Comparison of ENCODE assay signal across 16 cellular contexts in genomic region chr5:151670074-151670686, GRCh38. TPM values are rescaled to one million over a fixed set of nuclear protein-coding genes. Genes with fewer than 3 reads are reported as not detected.
DNase-seq lines count a peak whose midpoint lies in the region; ATAC-seq and TF ChIP-seq lines count a peak whose summit lies in the region.
"Had no signal": no experiment of that assay in that cellular context is flagged by ENCODE, and none has a peak within 500 bp of the region (broad histone marks: within the 10 kb centered on the region; RNA-seq: fewer than 3 reads in every experiment).

No MANE protein-coding gene starts in this region.

- ATAC-seq in thoracic aorta (ENCODE audit: insufficient number of reproducible peaks, low FRiP score, low read depth) (no peak), HG02852 (IDR thresholded peaks at IDR 0.05; ENCODE audit: unreplicated experiment) (no peak), HG03354 (IDR thresholded peaks at IDR 0.05; ENCODE audit: poor library complexity, severe bottlenecking, unreplicated experiment) (no peak)
- ATAC-seq: PC-3 had no signal

- TF ChIP-seq CTCF in SK-N-SH (IDR thresholded peaks at IDR 0.05) (no peak), fibroblast of villous mesenchyme (IDR thresholded peaks at IDR 0.05; ENCODE audit: insufficient read depth, low read depth, low read length) (no peak), thoracic aorta (IDR thresholded peaks at IDR 0.05) (no peak)

- H3K9me3 ChIP-seq in SK-N-SH: no peaks in the 10 kb centered on the region
- H3K9me3 ChIP-seq in muscle layer of duodenum (ENCODE audit: control insufficient read depth in 1 of 2, low read length in 2 of 2): no peaks in the 10 kb centered on the region
- no peaks in the 10 kb centered on the region for H3K9me3 ChIP-seq in thoracic aorta

- no peak overlapping the region for H3K9ac ChIP-seq in SK-N-SH

- WGBS in SK-N-SH (ENCODE audit: low lambda C conversion rate): 80% methylated on average over 4 of the region's 4 CpGs

- peak overlapping the region; percentile 67 to 97 for H3K27ac ChIP-seq in SK-N-SH (ENCODE audit: low read depth in 2 of 2, low read length in 1 of 2)
- peak overlapping the region; percentile 68 for H3K27ac ChIP-seq in muscle layer of duodenum (ENCODE audit: low read length)
- peak overlapping the region; percentile 95 to 98 for H3K27ac ChIP-seq in thoracic aorta
- H3K27ac ChIP-seq: HL-60 had no signal

- peaks cover 63% of the 10 kb centered on the region for H3K79me2 ChIP-seq in SK-N-SH (ENCODE audit: insufficient read depth)

- CTCF ChIA-PET in SK-N-SH (lab: Yijun Ruan, JAX): interaction anchor here (0.7 to 18.7 kb wide), 6 partner anchors 11 to 69 kb away, joined by 4 to 247 read pairs (median 5); no protein-coding TSS in a partner anchor

- peak; percentile 53 for DNase-seq in SK-N-SH
- DNase-seq in fibroblast of villous mesenchyme (ENCODE audit: low read depth): peak; percentile 99
- DNase-seq in thoracic aorta (ENCODE audit: low spot score): no peak
- DNase-seq in HCEC 1CT: no peak
- no peak for DNase-seq in OCI-M2 (lab: John Stamatoyannopoulos, UW; ENCODE audit: unreplicated experiment)
- DNase-seq: activated CD4-positive, alpha-beta memory T cell treated with anti-CD3 and anti-CD28 coated beads for 36 hours; activated naive CD4-positive, alpha-beta T cell treated with anti-CD3 and anti-CD28 coated beads for 36 hours; CD4-positive, CD25-positive, alpha-beta regulatory T cell; dorsolateral prefrontal cortex; GF-D8; PC-3; T-helper 2 cell had no signal

- TF ChIP-seq EP300 in SK-N-SH (IDR thresholded peaks at IDR 0.05; ENCODE audit: borderline replicate concordance in 1 of 2, low read depth in 1 of 2, low read length in 1 of 2): peak in 1 of 2 experiments; percentile 78; a peak in 2 of 4 replicates

- H3K4me1 ChIP-seq in SK-N-SH (ENCODE audit: control insufficient read depth in 1 of 2, insufficient read depth in 2 of 2, low read depth in 1 of 2, low read length in 1 of 2) (peaks cover 39 to 50% of the 10 kb centered on the region in 2 experiments), muscle layer of duodenum (ENCODE audit: control insufficient read depth in 1 of 2, insufficient read depth in 2 of 2, low read length in 2 of 2) (peaks cover 18 to 64% of the 10 kb centered on the region in 2 donors), thoracic aorta (ENCODE audit: control insufficient read depth in 1 of 2, low read depth in 2 of 2) (peaks cover 64 to 100% of the 10 kb centered on the region in 2 donors)

- peaks cover 82 to 85% of the 10 kb centered on the region in 2 experiments for H3K36me3 ChIP-seq in SK-N-SH (replicated peaks in 1 of 2; ENCODE audit: control insufficient read depth in 1 of 2, insufficient read depth in 2 of 2, low read length in 1 of 2)
- H3K36me3 ChIP-seq in muscle layer of duodenum (ENCODE audit: control insufficient read depth in 1 of 2, insufficient read depth in 2 of 2, low read length in 2 of 2): peaks cover 39 to 74% of the 10 kb centered on the region in 2 donors
- peaks cover 86% of the 10 kb centered on the region for H3K36me3 ChIP-seq in thoracic aorta

- peaks cover 58% of the 10 kb centered on the region for H4K20me1 ChIP-seq in SK-N-SH (ENCODE audit: insufficient read depth)

- H3K4me3 ChIP-seq in SK-N-SH (ENCODE audit: low read depth in 2 of 2, low read length in 1 of 2) (no peak overlapping the region), fibroblast of villous mesenchyme (ENCODE audit: low read depth, low read length) (no peak overlapping the region), muscle layer of duodenum (ENCODE audit: low read depth in 1 of 2, low read length in 2 of 2) (no peak overlapping the region), thoracic aorta (no peak overlapping the region)
- H3K4me3 ChIP-seq: dorsolateral prefrontal cortex had no signal

- no peak overlapping the region; the same call in 1 of the 2 replicates for H3K4me2 ChIP-seq in SK-N-SH

- no peak overlapping the region for H2AFZ ChIP-seq in SK-N-SH (ENCODE audit: low read depth)

- H3F3A ChIP-seq in SK-N-SH (replicated peaks; ENCODE audit: insufficient read depth): peaks cover 77% of the 10 kb centered on the region

- POLR2A ChIA-PET in SK-N-SH (lab: Yijun Ruan, JAX): interaction anchor here (0.7 kb wide), 1 partner anchor 598 kb away, joined by 3 read pairs; no protein-coding TSS in a partner anchor

- TF ChIP-seq RAD21 in SK-N-SH (IDR thresholded peaks at IDR 0.05; ENCODE audit: low read length): no peak

- no peaks in the 10 kb centered on the region for H3K27me3 ChIP-seq in SK-N-SH (ENCODE audit: insufficient read depth)
- no peaks in the 10 kb centered on the region for H3K27me3 ChIP-seq in muscle layer of duodenum (ENCODE audit: low read depth, low read length)
- H3K27me3 ChIP-seq in thoracic aorta (replicated peaks; ENCODE audit: insufficient read depth): no peaks in the 10 kb centered on the region
- H3K27me3 ChIP-seq: dorsolateral prefrontal cortex had no signal

- H3K9me2 ChIP-seq in SK-N-SH: no peaks in the 10 kb centered on the region

TF ChIP-seq in SK-N-SH, 30 proteins besides CTCF, POLR2A, EP300 and RAD21 (continues in another document):
- TF ChIP-seq POLR2AphosphoS5 (IDR thresholded peaks at IDR 0.05; ENCODE audit: low read depth, low read length): no peak
- TF ChIP-seq SMC3 (IDR thresholded peaks at IDR 0.05; ENCODE audit: low read depth, low read length): no peak
- no peak for TF ChIP-seq RFX5 (IDR thresholded peaks at IDR 0.05; ENCODE audit: low read length)
- peak; percentile 52 for TF ChIP-seq CHD2 (IDR thresholded peaks at IDR 0.05; ENCODE audit: low read length, partially characterized antibody)
- no peak for TF ChIP-seq PBX3 (IDR thresholded peaks at IDR 0.05)
- TF ChIP-seq TCF12 (IDR thresholded peaks at IDR 0.05): no peak
- no peak for TF ChIP-seq EZH2phosphoT487 (IDR thresholded peaks at IDR 0.05; ENCODE audit: borderline replicate concordance, low read depth)
- no peak for TF ChIP-seq USF1 (IDR thresholded peaks at IDR 0.05; ENCODE audit: borderline replicate concordance, low read depth)
- TF ChIP-seq NRF1 (IDR thresholded peaks at IDR 0.05; ENCODE audit: low read depth, low read length): no peak
- TF ChIP-seq TEAD4 (IDR thresholded peaks at IDR 0.05; ENCODE audit: borderline replicate concordance, insufficient read depth): no peak
- peak; percentile 67 for TF ChIP-seq GATA2 (CRISPR knock-in tag; IDR thresholded peaks at IDR 0.05)
- no peak for TF ChIP-seq RXRA (IDR thresholded peaks at IDR 0.05; ENCODE audit: borderline replicate concordance, low read depth)
- TF ChIP-seq USF2 (IDR thresholded peaks at IDR 0.05; ENCODE audit: borderline replicate concordance, low read depth, low read length): no peak
- no peak for TF ChIP-seq REST (IDR thresholded peaks at IDR 0.05; ENCODE audit: low read depth, low read length)
- TF ChIP-seq FOXM1 (IDR thresholded peaks at IDR 0.05; ENCODE audit: low read depth): no peak

RNA-seq across cellular contexts. Expression of gene SPARC, which starts 16.5 kb away (rescaled TPM):
- 987 and 1,115 TPM in 2 replicates for polyA plus RNA-seq in SK-N-SH (2012; rRNA removed)
- polyA plus RNA-seq in SK-N-SH (2012; cell fraction: cytosol; rRNA removed): 736 and 811 TPM in 2 replicates
- 900 and 1,030 TPM in 2 replicates for polyA plus RNA-seq in SK-N-SH (2012; cell fraction: nucleus; rRNA removed)
- total RNA-seq in fibroblast of villous mesenchyme (1,969 and 2,230 TPM in 2 replicates), thoracic aorta (1,000 to 10,000 TPM; 1,654 to 1,851 TPM)
- total RNA-seq: activated CD4-positive, alpha-beta memory T cell treated with anti-CD3 and anti-CD28 coated beads for 36 hours had no signal
- polyA plus RNA-seq: CD4-positive, CD25-positive, alpha-beta regulatory T cell had no signal

Comparison
In these comparisons a context has a peak if more than half of its experiments do, and no peak if none do; other contexts are left out.
1. DNase-seq: peak in SK-N-SH (single experiment) and fibroblast of villous mesenchyme (single experiment); none in thoracic aorta (single experiment), HCEC 1CT (single experiment) and OCI-M2 (single experiment).
2. Peak in every context shown above with its lines, with median percentiles within 50 percentile points of each other: H3K27ac ChIP-seq.